Comparison of ENCODE assay signal across 8 cellular contexts in genomic region chr2:26008851-26009566, GRCh38. TPM values are rescaled to one million over a fixed set of nuclear protein-coding genes. Genes with fewer than 3 reads are reported as not detected.
DNase-seq lines count a peak whose midpoint lies in the region; ATAC-seq and TF ChIP-seq lines count a peak whose summit lies in the region.

No MANE protein-coding gene starts in this region.

- H3K4me1 ChIP-seq in Peyer's patch (peaks cover 0 to 17% (median 0%) of the 10 kb centered on the region in 4 donors), prostate gland (replicated peaks) (peaks cover 5% of the 10 kb centered on the region), SK-N-SH (ENCODE audit: control insufficient read depth in 1 of 2, insufficient read depth in 2 of 2, low read depth in 1 of 2, low read length in 1 of 2) (peaks cover 0 to 11% of the 10 kb centered on the region in 2 experiments; a peak in 2 of 4 replicates)

- no peaks in the 10 kb centered on the region for H3K36me3 ChIP-seq in Peyer's patch
- H3K36me3 ChIP-seq in prostate gland: no peaks in the 10 kb centered on the region
- no peaks in the 10 kb centered on the region for H3K36me3 ChIP-seq in SK-N-SH (replicated peaks in 1 of 2; ENCODE audit: control insufficient read depth in 1 of 2, insufficient read depth in 2 of 2, low read length in 1 of 2)

- H3K4me2 ChIP-seq in SK-N-SH: no peak overlapping the region

- no peak overlapping the region for H3K4me3 ChIP-seq in Peyer's patch
- no peak overlapping the region for H3K4me3 ChIP-seq in fibroblast of pulmonary artery (replicated peaks; ENCODE audit: low read depth, low read length)
- no peak overlapping the region for H3K4me3 ChIP-seq in prostate gland
- no peak overlapping the region for H3K4me3 ChIP-seq in SK-N-SH (ENCODE audit: low read depth in 2 of 2, low read length in 1 of 2)

- DNase-seq in EL (peak; percentile 72), Peyer's patch (peak in 2 of 3 donors; percentile 52 to 79), fibroblast of pulmonary artery (ENCODE audit: low read depth) (peak; percentile 94), prostate gland (ENCODE audit: low spot score) (peak; percentile 89), GOT3 (lab: John Stamatoyannopoulos, UW) (no peak), SK-N-SH (no peak)

- H3F3A ChIP-seq in SK-N-SH (replicated peaks; ENCODE audit: insufficient read depth): peaks cover 8% of the 10 kb centered on the region

- no peak for TF ChIP-seq RAD21 in SK-N-SH (IDR thresholded peaks at IDR 0.05; ENCODE audit: low read length)

- H2AFZ ChIP-seq in SK-N-SH (ENCODE audit: low read depth): no peak overlapping the region

- H3K9me3 ChIP-seq in Peyer's patch: no peaks in the 10 kb centered on the region
- no peaks in the 10 kb centered on the region for H3K9me3 ChIP-seq in prostate gland
- no peaks in the 10 kb centered on the region for H3K9me3 ChIP-seq in SK-N-SH

- peak overlapping the region in 2 of 4 donors; percentile 48 to 72 for H3K27ac ChIP-seq in Peyer's patch
- H3K27ac ChIP-seq in prostate gland: peak overlapping the region in 1 of 2 donors; percentile 47
- H3K27ac ChIP-seq in SK-N-SH (ENCODE audit: low read depth in 2 of 2, low read length in 1 of 2): no peak overlapping the region

- WGBS in prostate gland: 45% methylated on average over 2 of the region's 2 CpGs
- WGBS in SK-N-SH (ENCODE audit: low lambda C conversion rate): 71% methylated on average over 2 of the region's 2 CpGs

- TF ChIP-seq CTCF in Peyer's patch (IDR thresholded peaks at IDR 0.05) (no peak), fibroblast of pulmonary artery (IDR thresholded peaks at IDR 0.05; ENCODE audit: low read length, missing control alignments) (no peak), prostate gland (IDR thresholded peaks at IDR 0.05) (no peak), SK-N-SH (IDR thresholded peaks at IDR 0.05) (no peak)

- no peak overlapping the region for H3K9ac ChIP-seq in SK-N-SH

- no peaks in the 10 kb centered on the region for H4K20me1 ChIP-seq in SK-N-SH (ENCODE audit: insufficient read depth)

- H3K27me3 ChIP-seq in Peyer's patch (no peaks in the 10 kb centered on the region), prostate gland (replicated peaks; ENCODE audit: insufficient read depth) (no peaks in the 10 kb centered on the region), SK-N-SH (ENCODE audit: insufficient read depth) (no peaks in the 10 kb centered on the region)

- ATAC-seq in HG03432 (IDR thresholded peaks at IDR 0.05; ENCODE audit: unreplicated experiment) (no peak), GM18870 (IDR thresholded peaks at IDR 0.05; ENCODE audit: unreplicated experiment) (no peak)

- no peaks in the 10 kb centered on the region for H3K79me2 ChIP-seq in SK-N-SH (ENCODE audit: insufficient read depth)

- TF ChIP-seq EP300 in SK-N-SH (IDR thresholded peaks at IDR 0.05; ENCODE audit: borderline replicate concordance in 1 of 2, low read depth in 1 of 2, low read length in 1 of 2): no peak

- no peaks in the 10 kb centered on the region for H3K9me2 ChIP-seq in SK-N-SH

- TF ChIP-seq POLR2A in Peyer's patch (IDR thresholded peaks at IDR 0.05) (no peak), prostate gland (IDR thresholded peaks at IDR 0.05) (no peak)

- POLR2A ChIA-PET in SK-N-SH (lab: Yijun Ruan, JAX): no interaction called here

- CTCF ChIA-PET in SK-N-SH (lab: Yijun Ruan, JAX): interaction anchor here (1.0 to 2.0 kb wide), 4 partner anchors 9 to 136 kb away, joined by 3 to 7 read pairs (median 6); no protein-coding TSS in a partner anchor

- intact Hi-C loops in prostate gland (cut with DNase I): no loop called here

TF ChIP-seq in SK-N-SH, 30 proteins besides CTCF, POLR2A, EP300 and RAD21:
- TF ChIP-seq MEF2A (IDR thresholded peaks at IDR 0.05; ENCODE audit: borderline replicate concordance, low read depth) (no peak), TCF12 (IDR thresholded peaks at IDR 0.05) (no peak), NFIC (IDR thresholded peaks at IDR 0.05; ENCODE audit: borderline replicate concordance) (no peak), FOSL2 (IDR thresholded peaks at IDR 0.05; ENCODE audit: borderline replicate concordance, low read depth) (no peak)
- TF ChIP-seq, protein P1, sequence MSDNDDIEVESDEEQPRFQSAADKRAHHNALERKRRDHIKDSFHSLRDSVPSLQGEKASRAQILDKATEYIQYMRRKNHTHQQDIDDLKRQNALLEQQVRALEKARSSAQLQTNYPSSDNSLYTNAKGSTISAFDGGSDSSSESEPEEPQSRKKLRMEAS (IDR thresholded peaks at IDR 0.05; ENCODE audit: low read depth): no peak

RNA-seq across cellular contexts. Expression of gene RAB10, which starts 24.9 kb away (rescaled TPM):
- total RNA-seq in Peyer's patch (10 to 100 TPM; 61.9 to 95.6 (median 85.1) TPM), prostate gland (100 to 1,000 TPM; 118 to 139 TPM)
- 47.5 and 57.5 TPM in 2 replicates for polyA plus RNA-seq in SK-N-SH (2012; rRNA removed)
- polyA plus RNA-seq in SK-N-SH (2012; cell fraction: cytosol; rRNA removed): 67.5 and 114 TPM in 2 replicates
- polyA plus RNA-seq in SK-N-SH (2012; cell fraction: nucleus; rRNA removed): 40.9 and 56.5 TPM in 2 replicates

RNA-seq across cellular contexts. Expression of gene KIF3C, which starts 26.7 kb away (rescaled TPM):
- total RNA-seq in Peyer's patch (10 to 100 TPM in 1 of 4 donors, 1 to 10 TPM in 2, under 1 TPM in 1; 0.70 to 71.0 (median 3.2) TPM), prostate gland (10 to 100 TPM in 1 of 2 donors, 1 to 10 TPM in 1; 2.6 to 24.4 TPM)
- polyA plus RNA-seq in SK-N-SH (2012; rRNA removed): 18.6 and 29.5 TPM in 2 replicates
- polyA plus RNA-seq in SK-N-SH (2012; cell fraction: cytosol; rRNA removed): 21.2 and 22.1 TPM in 2 replicates
- polyA plus RNA-seq in SK-N-SH (2012; cell fraction: nucleus; rRNA removed): 14.0 and 19.1 TPM in 2 replicates

Comparison
In these comparisons a context has a peak if more than half of its experiments do, and no peak if none do; other contexts are left out.
1. DNase-seq: peak in EL (single experiment), Peyer's patch (2 of 3), fibroblast of pulmonary artery (single experiment) and prostate gland (single experiment); none in GOT3 (single experiment) and SK-N-SH (single experiment).